ENCODE assay signal across 8 cellular contexts in genomic region chr5:36696059-36696673, GRCh38.
DNase-seq lines count a peak whose midpoint lies in the region; ATAC-seq and TF ChIP-seq lines count a peak whose summit lies in the region.

No MANE protein-coding gene starts in this region.

- peaks cover 13% of the 10 kb centered on the region for H3K4me1 Mint-ChIP-seq in HFFc6 (ENCODE audit: low read depth)
- H3K4me1 Mint-ChIP-seq in naive thymus-derived CD8-positive, alpha-beta T cell = peaks cover 2 to 22% (median 8%) of the 10 kb centered on the region in 4 donors

- intact Hi-C loops in vagina (cut with DNase I) = no loop called here

- DNase-seq in activated CD4-positive, CD25-positive, alpha-beta regulatory T cell (lab: John Stamatoyannopoulos, UW) = no peak
- DNase-seq in HFFc6 = peak; percentile 38
- peak; percentile 42 for DNase-seq in NCI-H1105 treated with DMSO at 0.1 percent for 48 hours (lab: John Stamatoyannopoulos, UW)
- DNase-seq in activated CD4-positive, alpha-beta T cell treated with anti-CD3 and anti-CD28 coated beads for 4 hours = peak; percentile 11 to 27
- DNase-seq in epidermal melanocyte (ENCODE audit: insufficient read length, low spot score) = peak; percentile 52
- peak in 8 of 10 donors; percentile 7 to 64 (median 23) for DNase-seq in naive thymus-derived CD8-positive, alpha-beta T cell
- DNase-seq in vagina (ENCODE audit: extremely low spot score in 2 of 2) = no peak

- peaks cover 24% of the 10 kb centered on the region for H3K27me3 Mint-ChIP-seq in HFFc6 (ENCODE audit: insufficient read depth)
- H3K27me3 Mint-ChIP-seq in naive thymus-derived CD8-positive, alpha-beta T cell = peaks cover 0 to 20% (median 7%) of the 10 kb centered on the region in 5 donors

- H3K9me3 Mint-ChIP-seq in HFFc6 = no peaks in the 10 kb centered on the region
- no peaks in the 10 kb centered on the region for H3K9me3 Mint-ChIP-seq in naive thymus-derived CD8-positive, alpha-beta T cell

- TF ChIP-seq CTCF in HFFc6 (IDR thresholded peaks at IDR 0.05) (peak; percentile 85), vagina (IDR thresholded peaks at IDR 0.05) (peak in 2 of 3 experiments; percentile 26 to 52)

- no peak overlapping the region for H3K27ac ChIP-seq in vagina

- no peaks in the 10 kb centered on the region for H3K36me3 ChIP-seq in vagina

- H3K4me3 Mint-ChIP-seq in HFFc6 = no peak overlapping the region
- no peak overlapping the region for H3K4me3 Mint-ChIP-seq in naive thymus-derived CD8-positive, alpha-beta T cell

- no peak overlapping the region for H3K4me3 ChIP-seq in vagina

- no peaks in the 10 kb centered on the region for H3K27me3 ChIP-seq in vagina

- H3K36me3 Mint-ChIP-seq in HFFc6 (ENCODE audit: low read depth) = no peaks in the 10 kb centered on the region
- peaks cover 0 to 3% (median 0%) of the 10 kb centered on the region in 3 donors for H3K36me3 Mint-ChIP-seq in naive thymus-derived CD8-positive, alpha-beta T cell

- H3K4me1 ChIP-seq in vagina = peaks cover 22% of the 10 kb centered on the region

- POLR2A ChIA-PET in naive thymus-derived CD8-positive, alpha-beta T cell (lab: Charles Lee) = no interaction called here

- ATAC-seq in activated CD4-positive, CD25-positive, alpha-beta regulatory T cell treated with anti-CD3 and anti-CD28 coated beads, Interleukin-2, amount 50 U/mL, for 24 hours = peak; percentile 38 to 50
- ATAC-seq in naive thymus-derived CD8-positive, alpha-beta T cell = peak; percentile 65 to 75

- no peak for TF ChIP-seq POLR2A in vagina (IDR thresholded peaks at IDR 0.05)

- no peak overlapping the region for H3K27ac Mint-ChIP-seq in HFFc6
- no peak overlapping the region for H3K27ac Mint-ChIP-seq in naive thymus-derived CD8-positive, alpha-beta T cell

- H3K9me3 ChIP-seq in vagina = no peaks in the 10 kb centered on the region

Comparison
In these comparisons a context has a peak if more than half of its experiments do, and no peak if none do; other contexts are left out.
1. DNase-seq: peak in HFFc6 (single experiment), NCI-H1105 treated with DMSO at 0.1 percent for 48 hours (single experiment), activated CD4-positive, alpha-beta T cell treated with anti-CD3 and anti-CD28 coated beads for 4 hours (2 of 2), epidermal melanocyte (single experiment) and naive thymus-derived CD8-positive, alpha-beta T cell (8 of 10); none in activated CD4-positive, CD25-positive, alpha-beta regulatory T cell (0 of 4) and vagina (0 of 2).